Comparison of ENCODE assay signal across 1 cellular context in genomic region chr19:1862424-1863307, GRCh38.
TF ChIP-seq lines count a peak whose summit lies in the region.

No MANE protein-coding gene starts in this region.

TF ChIP-seq in HEK293, 187 proteins besides CTCF, POLR2A, EP300 and RAD21 (continued from another document and continues in another):
- TF ChIP-seq ZNF518A (tag by site-specific recombination; conservative IDR thresholded peaks at IDR 0.05; ENCODE audit: low read depth) (no peak), KLF8 (tag by site-specific recombination; IDR thresholded peaks at IDR 0.05) (peak; percentile 75), KLF9 (tag by site-specific recombination; IDR thresholded peaks at IDR 0.05; ENCODE audit: low read depth) (peak; percentile 97), ZNF423 (tag by site-specific recombination; IDR thresholded peaks at IDR 0.05) (no peak), REST (tag by site-specific recombination; IDR thresholded peaks at IDR 0.05) (no peak), ZSCAN30 (tag by site-specific recombination; IDR thresholded peaks at IDR 0.05) (peak; percentile 51; the same call in 1 of the 2 replicates), ZBTB11 (tag by site-specific recombination; conservative IDR thresholded peaks at IDR 0.05; ENCODE audit: low read depth) (no peak), ZNF335 (tag by site-specific recombination; conservative IDR thresholded peaks at IDR 0.05) (peak; percentile 80), SP2 (tag by site-specific recombination; IDR thresholded peaks at IDR 0.05) (peak; percentile 41; the same call in 1 of the 2 replicates), ZFHX2 (tag by site-specific recombination; conservative IDR thresholded peaks at IDR 0.05) (peak; percentile 68), ZNF341 (tag by site-specific recombination; IDR thresholded peaks at IDR 0.05; ENCODE audit: low read depth) (peak; percentile 18; the same call in 1 of the 2 replicates), ZBTB10 (tag by site-specific recombination; IDR thresholded peaks at IDR 0.05) (peak; percentile 51; the same call in 1 of the 2 replicates), PRDM10 (tag by site-specific recombination; IDR thresholded peaks at IDR 0.05) (peak; percentile 77), ZNF449 (tag by site-specific recombination; IDR thresholded peaks at IDR 0.05) (peak; percentile 14; the same call in 1 of the 2 replicates), ZNF18 (tag by site-specific recombination; IDR thresholded peaks at IDR 0.05) (no peak), SCRT1 (tag by site-specific recombination; IDR thresholded peaks at IDR 0.05; ENCODE audit: borderline replicate concordance) (no peak), ZNF398 (tag by site-specific recombination; IDR thresholded peaks at IDR 0.05) (peak; percentile 51), ZNF366 (tag by site-specific recombination; conservative IDR thresholded peaks at IDR 0.05) (peak; percentile 35), ZNF645 (tag by site-specific recombination; IDR thresholded peaks at IDR 0.05) (no peak), ZBTB8A (tag by site-specific recombination; IDR thresholded peaks at IDR 0.05) (peak; percentile 45; the same call in 1 of the 2 replicates), GLIS1 (tag by site-specific recombination; IDR thresholded peaks at IDR 0.05) (peak; percentile 28; the same call in 1 of the 2 replicates)
